ENCODE assay signal across 16 cellular contexts in genomic region chr7:137297551-137298463, GRCh38. TPM values are rescaled to one million over a fixed set of nuclear protein-coding genes. Genes with fewer than 3 reads are reported as not detected.
"Had no signal": no experiment of that assay in that cellular context is flagged by ENCODE, and none has a peak within 500 bp of the region (broad histone marks: within the 10 kb centered on the region; RNA-seq: fewer than 3 reads in every experiment).

No MANE protein-coding gene starts in this region.

- H3K27ac ChIP-seq: coronary artery, heart right ventricle, lower lobe of right lung, ovary, sigmoid colon, SK-N-MC had no signal

- H3K4me1 ChIP-seq: lower lobe of right lung, sigmoid colon had no signal

- DNase-seq: activated CD4-positive, alpha-beta memory T cell treated with anti-CD3 and anti-CD28 coated beads for 36 hours; activated CD4-positive, alpha-beta T cell treated with anti-CD3 and anti-CD28 coated beads for 4 hours; activated gamma-delta T cell treated with Interleukin-2 at 50 U/mL for 16 hours; activated T-cell treated with anti-CD3 and anti-CD28 coated beads for 4 hours; heart right ventricle; left cardiac atrium; lower lobe of right lung; ovary; sigmoid colon; stimulated activated CD4-positive, alpha-beta T cell treated with anti-CD3 and anti-CD28 coated beads, Interleukin-4, amount 100 ng/mL, for 24 hours had no signal

- H3K4me3 ChIP-seq: coronary artery, heart right ventricle, lower lobe of right lung, ovary, sigmoid colon, SK-N-MC had no signal

- H3K9me3 ChIP-seq: heart right ventricle, lower lobe of right lung, ovary, sigmoid colon had no signal

- H3K27me3 ChIP-seq: heart right ventricle, ovary, sigmoid colon had no signal

- H3K36me3 ChIP-seq: heart right ventricle, lower lobe of right lung, ovary, sigmoid colon had no signal

- ATAC-seq: esophagus mucosa; heart right ventricle; left cardiac atrium; lower lobe of right lung; stimulated activated memory B cell treated with anti-CD40 and anti-IgM and Interleukin-4, amounts not matched to agents 10 μg/mL and 1 μg/mL and 100 μg/mL, for 72 hours; WTC11 had no signal

RNA-seq across cellular contexts. Expression of gene PTN, which starts 45.7 kb away (rescaled TPM):
- total RNA-seq: activated CD4-positive, alpha-beta memory T cell treated with anti-CD3 and anti-CD28 coated beads for 36 hours; activated T-helper 1 cell treated with anti-CD3 and anti-CD28 coated beads, Interleukin-12 subunit alpha, Interleukin-12 subunit beta, Interleukin-2, Interleukin-4 antibody, amounts not matched to agents 30 ng/mL and 10 ng/mL and 1 ng/mL, durations not matched to agents 14 hours and 24 hours and 36 hours had no signal
